8 cellular contexts compared by ENCODE assay signal in genomic region chr9:126615251-126615790, GRCh38. TPM values are rescaled to one million over a fixed set of nuclear protein-coding genes. Genes with fewer than 3 reads are reported as not detected.
DNase-seq lines count a peak whose midpoint lies in the region; ATAC-seq and TF ChIP-seq lines count a peak whose summit lies in the region.

No MANE protein-coding gene starts in this region.

- H3K36me3 Mint-ChIP-seq in chondrocyte (ENCODE audit: low read depth), result peaks cover 2% of the 10 kb centered on the region
- H3K36me3 Mint-ChIP-seq in natural killer cell treated with Interleukin-12 subunit alpha and Interleukin-12 subunit beta and Interleukin-15 and Interleukin-18, amount 100 ng/mL, for 72 hours, result peaks cover 6% of the 10 kb centered on the region

- H3K9me3 ChIP-seq in adrenal gland (replicated peaks in 1 of 3), result no peaks in the 10 kb centered on the region

- H3K27me3 ChIP-seq in adrenal gland, result peaks cover 82% of the 10 kb centered on the region

- no peak overlapping the region for H3K4me3 ChIP-seq in adrenal gland

- H3K27ac Mint-ChIP-seq in chondrocyte (ENCODE audit: unreplicated experiment), result no peak overlapping the region
- no peak overlapping the region for H3K27ac Mint-ChIP-seq in natural killer cell treated with Interleukin-12 subunit alpha and Interleukin-12 subunit beta and Interleukin-15 and Interleukin-18, amount 100 ng/mL, for 72 hours

- TF ChIP-seq CTCF in chondrocyte (IDR thresholded peaks at IDR 0.05) (no peak), adrenal gland (IDR thresholded peaks at IDR 0.05) (no peak)

- H3K4me1 ChIP-seq in adrenal gland (replicated peaks in 1 of 2), result peaks cover 3 to 22% of the 10 kb centered on the region in 2 donors

- TF ChIP-seq POLR2A in adrenal gland (IDR thresholded peaks at IDR 0.05), result no peak

- peak overlapping the region; percentile 38 for H3K4me3 Mint-ChIP-seq in chondrocyte (ENCODE audit: unreplicated experiment)
- H3K4me3 Mint-ChIP-seq in natural killer cell treated with Interleukin-12 subunit alpha and Interleukin-12 subunit beta and Interleukin-15 and Interleukin-18, amount 100 ng/mL, for 72 hours, result no peak overlapping the region

- peaks cover 18% of the 10 kb centered on the region for H3K4me1 Mint-ChIP-seq in chondrocyte (ENCODE audit: low read depth)
- H3K4me1 Mint-ChIP-seq in natural killer cell treated with Interleukin-12 subunit alpha and Interleukin-12 subunit beta and Interleukin-15 and Interleukin-18, amount 100 ng/mL, for 72 hours (ENCODE audit: low read depth in 2 of 2), result peaks cover 11 to 21% of the 10 kb centered on the region in 2 donors

- intact Hi-C loops in adrenal gland (cut with DNase I), result no loop called here

- H3K27ac ChIP-seq in adrenal gland, result no peak overlapping the region

- peaks cover 67% of the 10 kb centered on the region for H3K27me3 Mint-ChIP-seq in chondrocyte (ENCODE audit: low read depth)
- peaks cover 43 to 50% of the 10 kb centered on the region in 2 donors for H3K27me3 Mint-ChIP-seq in natural killer cell treated with Interleukin-12 subunit alpha and Interleukin-12 subunit beta and Interleukin-15 and Interleukin-18, amount 100 ng/mL, for 72 hours

- DNase-seq in ELF-1 (ENCODE audit: low read depth, low spot score), result peak; percentile 57
- DNase-seq in NCI-H1417 treated with DMSO at 0.1 percent for 48 hours (lab: John Stamatoyannopoulos, UW), result peak; percentile 32
- peak; percentile 59 for DNase-seq in chondrocyte (ENCODE audit: low spot score)
- no peak for DNase-seq in natural killer cell treated with Interleukin-12 subunit alpha and Interleukin-12 subunit beta and Interleukin-15 and Interleukin-18, amount 100 ng/mL, for 72 hours (ENCODE audit: low spot score)
- no peak for DNase-seq in activated gamma-delta T cell treated with Interleukin-2 at 50 U/mL for 16 hours
- no peak for DNase-seq in adrenal gland
- DNase-seq in LoVo (ENCODE audit: low spot score), result no peak

- H3K36me3 ChIP-seq in adrenal gland (replicated peaks in 1 of 2), result no peaks in the 10 kb centered on the region

- peak; percentile 63 to 67 for ATAC-seq in natural killer cell treated with Interleukin-12 subunit alpha and Interleukin-12 subunit beta and Interleukin-15 and Interleukin-18, amount 100 ng/mL, for 72 hours
- no peak for ATAC-seq in HG02571 (IDR thresholded peaks at IDR 0.05; ENCODE audit: unreplicated experiment)

- WGBS in adrenal gland, 4 donors, result 3 to 10% (median 8%) methylated on average over 4 to 61 of the region's 61 CpGs

- H3K9me3 Mint-ChIP-seq in chondrocyte (ENCODE audit: low read depth), result no peaks in the 10 kb centered on the region
- H3K9me3 Mint-ChIP-seq in natural killer cell treated with Interleukin-12 subunit alpha and Interleukin-12 subunit beta and Interleukin-15 and Interleukin-18, amount 100 ng/mL, for 72 hours, result no peaks in the 10 kb centered on the region

RNA-seq across cellular contexts. Expression of gene LMX1B, which starts 1.6 kb away (rescaled TPM):
- total RNA-seq in chondrocyte (0.17 TPM in 1 of 3 replicates, not detected in the others), adrenal gland (under 1 TPM in 1 of 8 donors, not detected in 7; under 0.01 TPM)
- total RNA-seq in natural killer cell treated with Interleukin-12 subunit alpha and Interleukin-12 subunit beta and Interleukin-15 and Interleukin-18, amount 100 ng/mL, for 72 hours, result not detected
- under 1 TPM in 1 of 3 donors, not detected in 2; 0.07 TPM for polyA plus RNA-seq in adrenal gland

Comparison
In these comparisons a context has a peak if more than half of its experiments do, and no peak if none do; other contexts are left out.
1. DNase-seq: peak in ELF-1 (single experiment), NCI-H1417 treated with DMSO at 0.1 percent for 48 hours (single experiment) and chondrocyte (single experiment); none in natural killer cell treated with Interleukin-12 subunit alpha and Interleukin-12 subunit beta and Interleukin-15 and Interleukin-18, amount 100 ng/mL, for 72 hours (single experiment), activated gamma-delta T cell treated with Interleukin-2 at 50 U/mL for 16 hours (single experiment), adrenal gland (0 of 7) and LoVo (single experiment).